ENCODE assay signal across 8 cellular contexts in genomic region chr3:136250226-136250861, GRCh38. TPM values are rescaled to one million over a fixed set of nuclear protein-coding genes. Genes with fewer than 3 reads are reported as not detected.
DNase-seq lines count a peak whose midpoint lies in the region; ATAC-seq and TF ChIP-seq lines count a peak whose summit lies in the region.

TSS of gene PCCB (plus strand) at chr3:136250340. CDS start at chr3:136250376, 36 bp downstream.

- peak within 1 kb of the TSS; percentile 86 to 91 for H3K4me3 Mint-ChIP-seq in CD14-positive monocyte

- TF ChIP-seq CTCF in CD14-positive monocyte (IDR thresholded peaks at IDR 0.05) (peak; percentile 87), left lung (IDR thresholded peaks at IDR 0.05) (peak; percentile 80 to 82)

- H3K36me3 ChIP-seq in left lung = no peaks in the 10 kb centered on the region

- DNase-seq in CD14-positive monocyte (ENCODE audit: low spot score) (peak; percentile 90), NCI-H69 (lab: John Stamatoyannopoulos, UW) (peak; percentile 95), dedifferentiated amniotic fluid mesenchymal stem cell (ENCODE audit: extremely low spot score) (peak; percentile 94), left lung (peak; percentile 95 to 98)
- DNase-seq in activated CD4-positive, alpha-beta T cell treated with anti-CD3 and anti-CD28 coated beads, Interleukin-2, amount 50 U/mL, for 1 hour = peak; percentile 90
- DNase-seq in stimulated activated CD4-positive, alpha-beta T cell treated with anti-CD3 and anti-CD28 coated beads, Interleukin-2, amount 100 ng/mL, for 48 hours = peak; percentile 86 to 88

- peaks cover 22% of the 10 kb centered on the region for H3K4me1 Mint-ChIP-seq in CD14-positive monocyte

- H3K27ac ChIP-seq in left lung = peak within 1 kb of the TSS; percentile 90 to 92

- peaks cover under 1 to 3% (median 1%) of the 10 kb centered on the region in 3 donors for H3K27me3 Mint-ChIP-seq in CD14-positive monocyte (ENCODE audit: low read depth in 3 of 3)

- no peaks in the 10 kb centered on the region for H3K9me3 Mint-ChIP-seq in CD14-positive monocyte

- H3K27ac Mint-ChIP-seq in CD14-positive monocyte = peak within 1 kb of the TSS; percentile 79 to 95 (median 92)

- no peaks in the 10 kb centered on the region for H3K27me3 ChIP-seq in left lung

- intact Hi-C loops in CD14-positive monocyte (cut with micrococcal nuclease) (loop anchor here in 1 of 2 donors (2.0 to 10.0 kb wide), 2 partner anchors 58 to 96 kb away; no protein-coding TSS in a partner anchor), left lung (cut with DNase I) (no loop called here)

- H3K4me3 ChIP-seq in left lung = peak within 1 kb of the TSS; percentile 56 to 78

- peaks cover 7 to 23% of the 10 kb centered on the region in 2 donors for H3K4me1 ChIP-seq in left lung

- no peaks in the 10 kb centered on the region for H3K9me3 ChIP-seq in left lung

- H3K36me3 Mint-ChIP-seq in CD14-positive monocyte = no peaks in the 10 kb centered on the region

- peak; percentile 94 for ATAC-seq in GM19351 (IDR thresholded peaks at IDR 0.05; ENCODE audit: unreplicated experiment)
- ATAC-seq in HG03521 (IDR thresholded peaks at IDR 0.05; ENCODE audit: unreplicated experiment) = peak; percentile 97
- ATAC-seq in left lung = peak; percentile 99

RNA-seq across cellular contexts. Expression of gene PCCB, which starts in this region (rescaled TPM):
- polyA plus RNA-seq in CD14-positive monocyte = 10 to 100 TPM; 31.6 to 41.7 TPM
- 10 to 100 TPM; 35.7 to 44.7 TPM for total RNA-seq in left lung

Comparison
In these comparisons a context has a peak if more than half of its experiments do, and no peak if none do; other contexts are left out.
1. Peak in every context shown above with its lines: DNase-seq, ATAC-seq, H3K4me3 ChIP-seq and H3K27ac ChIP-seq.